In the genomic region with DNA sequence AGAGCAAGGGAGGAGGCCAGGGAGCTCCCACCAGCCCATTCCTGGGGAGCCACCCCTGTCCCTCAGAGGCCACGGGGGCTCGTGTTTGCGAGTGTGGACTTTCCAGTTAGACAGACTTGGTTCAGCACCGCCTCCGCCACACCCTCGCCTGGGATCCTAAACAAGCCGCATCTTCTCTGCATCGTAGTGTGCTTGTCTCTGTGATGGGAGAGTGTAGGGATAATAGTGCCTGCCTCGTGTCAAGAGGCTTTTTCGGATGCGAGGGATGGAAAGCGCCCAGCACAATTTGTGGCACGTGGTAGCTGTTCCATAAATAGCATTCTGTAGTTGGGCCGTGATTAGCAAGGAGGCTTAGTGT, we compare ENCODE assay signal across 10 cellular contexts. TPM values are rescaled to one million over a fixed set of nuclear protein-coding genes. Genes with fewer than 3 reads are reported as not detected.
DNase-seq lines count a peak whose midpoint lies in the region; ATAC-seq, FAIRE-seq and TF ChIP-seq lines count a peak whose summit lies in the region.
"Had no signal": no experiment of that assay in that cellular context is flagged by ENCODE, and none has a peak within 500 bp of the region (broad histone marks: within the 10 kb centered on the region; RNA-seq: fewer than 3 reads in every experiment).

No MANE protein-coding gene starts in this region.

- H3K9ac ChIP-seq in iPS-18a (ENCODE audit: low read length) = no peak overlapping the region

- H3K27ac Mint-ChIP-seq in activated T-helper 2 cell treated with anti-CD3 and anti-CD28 coated beads, Interferon-gamma antibody, Interleukin-2, Interleukin-4, amounts not matched to agents 10 μg/mL and 5 μg/mL and 100 μg/mL, durations not matched to agents 14 hours and 24 hours and 36 hours = no peak overlapping the region

- in situ Hi-C loops in G401 (cut with HindIII; ENCODE audit: low sequenced_read_pairs) = no loop called here

- H3K4me1 Mint-ChIP-seq in activated T-helper 2 cell treated with anti-CD3 and anti-CD28 coated beads, Interferon-gamma antibody, Interleukin-2, Interleukin-4, amounts not matched to agents 10 μg/mL and 5 μg/mL and 100 μg/mL, durations not matched to agents 14 hours and 24 hours and 36 hours (ENCODE audit: low read depth) = peaks cover 9% of the 10 kb centered on the region

- H3K9me3 Mint-ChIP-seq in activated T-helper 2 cell treated with anti-CD3 and anti-CD28 coated beads, Interferon-gamma antibody, Interleukin-2, Interleukin-4, amounts not matched to agents 10 μg/mL and 5 μg/mL and 100 μg/mL, durations not matched to agents 14 hours and 24 hours and 36 hours = no peaks in the 10 kb centered on the region

- peaks cover 7% of the 10 kb centered on the region for H3K4me1 ChIP-seq in iPS-18a (ENCODE audit: control insufficient read depth, low read depth, low read length)
- H3K4me1 ChIP-seq in sigmoid colon = peaks cover 0 to 21% (median 15%) of the 10 kb centered on the region in 4 donors

- H3K27me3 Mint-ChIP-seq in activated T-helper 2 cell treated with anti-CD3 and anti-CD28 coated beads, Interferon-gamma antibody, Interleukin-2, Interleukin-4, amounts not matched to agents 10 μg/mL and 5 μg/mL and 100 μg/mL, durations not matched to agents 14 hours and 24 hours and 36 hours (ENCODE audit: low read depth) = peaks cover 29% of the 10 kb centered on the region

- no peak for FAIRE-seq in GM12892 (lab: Jason Lieb, UNC)

- TF ChIP-seq CTCF in sigmoid colon (IDR thresholded peaks at IDR 0.05) = no peak

- no peaks in the 10 kb centered on the region for H3K36me3 Mint-ChIP-seq in activated T-helper 2 cell treated with anti-CD3 and anti-CD28 coated beads, Interferon-gamma antibody, Interleukin-2, Interleukin-4, amounts not matched to agents 10 μg/mL and 5 μg/mL and 100 μg/mL, durations not matched to agents 14 hours and 24 hours and 36 hours (ENCODE audit: low read depth)

- ATAC-seq in HG02973 (IDR thresholded peaks at IDR 0.05; ENCODE audit: unreplicated experiment) = no peak
- ATAC-seq: foreskin keratinocyte had no signal

- no peak for TF ChIP-seq EP300 in sigmoid colon (IDR thresholded peaks at IDR 0.05)

- DNase-seq in G401 (ENCODE audit: low spot score) (peak; percentile 53), sigmoid colon (peak; percentile 66), NCI-H187 (lab: John Stamatoyannopoulos, UW) (no peak), GM12892 (ENCODE audit: insufficient read length) (no peak), NCI-H2196 (lab: John Stamatoyannopoulos, UW; ENCODE audit: unreplicated experiment) (no peak)
- DNase-seq in activated T-helper 2 cell treated with anti-CD3 and anti-CD28 coated beads, Interferon-gamma antibody, Interleukin-2, Interleukin-4, amounts not matched to agents 10 μg/mL and 5 μg/mL and 100 μg/mL, durations not matched to agents 14 hours and 24 hours and 36 hours (ENCODE audit: low spot score) = no peak
- DNase-seq: foreskin keratinocyte, NCI-H1417 treated with DMSO at 0.1 percent for 48 hours had no signal

- H3K4me3 ChIP-seq in iPS-18a (ENCODE audit: low read length) = peak overlapping the region; percentile 55
- peak overlapping the region; percentile 52 to 93 (median 74) for H3K4me3 ChIP-seq in sigmoid colon

- no peaks in the 10 kb centered on the region for H3K9me3 ChIP-seq in iPS-18a (ENCODE audit: control insufficient read depth, low read depth, low read length)
- no peaks in the 10 kb centered on the region for H3K9me3 ChIP-seq in sigmoid colon

- H3K4me3 Mint-ChIP-seq in activated T-helper 2 cell treated with anti-CD3 and anti-CD28 coated beads, Interferon-gamma antibody, Interleukin-2, Interleukin-4, amounts not matched to agents 10 μg/mL and 5 μg/mL and 100 μg/mL, durations not matched to agents 14 hours and 24 hours and 36 hours (ENCODE audit: low read depth) = peak overlapping the region; percentile 63

- intact Hi-C loops in activated T-helper 2 cell treated with anti-CD3 and anti-CD28 coated beads, Interferon-gamma antibody, Interleukin-2, Interleukin-4, amounts not matched to agents 10 μg/mL and 5 μg/mL and 100 μg/mL, durations not matched to agents 14 hours and 24 hours and 36 hours (cut with micrococcal nuclease) = no loop called here
- intact Hi-C loops in sigmoid colon (cut with DNase I) = no loop called here

- peaks cover 44% of the 10 kb centered on the region for H3K27me3 ChIP-seq in iPS-18a (ENCODE audit: control insufficient read depth, insufficient read depth, low read length)
- H3K27me3 ChIP-seq in sigmoid colon = no peaks in the 10 kb centered on the region
- H3K27me3 ChIP-seq: foreskin keratinocyte had no signal

- H3K27ac ChIP-seq in iPS-18a (ENCODE audit: low read length) (no peak overlapping the region), sigmoid colon (peak overlapping the region; percentile 73 to 86 (median 80))
- H3K27ac ChIP-seq: foreskin keratinocyte had no signal

- 10 to 61% methylated on average over 14 of the region's 14 CpGs for WGBS in sigmoid colon, 2 donors

- H3K36me3 ChIP-seq in iPS-18a (ENCODE audit: control insufficient read depth, low read depth, low read length) (no peaks in the 10 kb centered on the region), sigmoid colon (no peaks in the 10 kb centered on the region)

- no peak for TF ChIP-seq POLR2A in sigmoid colon (IDR thresholded peaks at IDR 0.05)
- TF ChIP-seq POLR2A in GM12892 (IDR thresholded peaks at IDR 0.05; ENCODE audit: low read depth, low read length) = no peak

RNA-seq across cellular contexts. Expression of a gene that starts 1.3 kb away (rescaled TPM):
- total RNA-seq in G401 (2014; rRNA removed; shearing (Covaris generic)) = 9.4 and 12.8 TPM in 2 replicates
- total RNA-seq in activated T-helper 2 cell treated with anti-CD3 and anti-CD28 coated beads, Interferon-gamma antibody, Interleukin-2, Interleukin-4, amounts not matched to agents 10 μg/mL and 5 μg/mL and 100 μg/mL, durations not matched to agents 14 hours and 24 hours and 36 hours = 7.8 and 13.5 TPM in 2 replicates
- total RNA-seq in sigmoid colon = 10 to 100 TPM in 2 of 4 donors, 1 to 10 TPM in 2; 8.6 to 10.5 (median 10.1) TPM
- 10 to 100 TPM in 1 of 3 donors, 1 to 10 TPM in 2; 9.6 to 26.9 (median 9.9) TPM for polyA plus RNA-seq in sigmoid colon
- polyA plus RNA-seq in GM12892 (2012; ENCODE audit: missing spikeins) = 3.6 TPM

Comparison
In these comparisons a context has a peak if more than half of its experiments do, and no peak if none do; other contexts are left out.
1. DNase-seq: peak in G401 (single experiment) and sigmoid colon (single experiment); none in activated T-helper 2 cell treated with anti-CD3 and anti-CD28 coated beads, Interferon-gamma antibody, Interleukin-2, Interleukin-4, amounts not matched to agents 10 μg/mL and 5 μg/mL and 100 μg/mL, durations not matched to agents 14 hours and 24 hours and 36 hours (single experiment), NCI-H187 (0 of 2), GM12892 (single experiment) and NCI-H2196 (single experiment).